Comparison of ENCODE assay signal across 10 cellular contexts in genomic region chr16:30053376-30054015, GRCh38. TPM values are rescaled to one million over a fixed set of nuclear protein-coding genes. Genes with fewer than 3 reads are reported as not detected.
DNase-seq lines count a peak whose midpoint lies in the region; ATAC-seq, FAIRE-seq and TF ChIP-seq lines count a peak whose summit lies in the region.
"Had no signal": no experiment of that assay in that cellular context is flagged by ENCODE, and none has a peak within 500 bp of the region (broad histone marks: within the 10 kb centered on the region; RNA-seq: fewer than 3 reads in every experiment).

No MANE protein-coding gene starts in this region.

- H3K9ac ChIP-seq in HUES64 (ENCODE audit: low read depth, low read length) (peak overlapping the region; percentile 33; the same call in 1 of the 2 replicates), keratinocyte (ENCODE audit: control insufficient read depth, extremely low read depth, insufficient read depth, low read length) (peak overlapping the region; percentile 67), subcutaneous abdominal adipose tissue (ENCODE audit: low read length in 5 of 5) (peak overlapping the region in 3 of 5 donors; percentile 67 to 72 (median 71))

- intact Hi-C loops in ascending aorta (cut with DNase I), result loop anchor here (1.0 to 5.0 kb wide), 4 partner anchors 12 to 69 kb away; partner anchors contain the start of genes ALDOA, HIRIP3, INO80E and MAPK3

- dilution Hi-C loops in keratinocyte (cut with MboI; ENCODE audit: extremely low pct_ligation_motif_present, low sequenced_read_pairs), result no loop called here

- H3K27me3 ChIP-seq in HUES64 (ENCODE audit: insufficient read depth, low read length) (no peaks in the 10 kb centered on the region), ascending aorta (no peaks in the 10 kb centered on the region), keratinocyte (ENCODE audit: control insufficient read depth, extremely low read depth, insufficient read depth, low read length) (no peaks in the 10 kb centered on the region), subcutaneous abdominal adipose tissue (ENCODE audit: control insufficient read depth in 5 of 5, insufficient read depth in 4 of 5, low read length in 5 of 5) (no peaks in the 10 kb centered on the region)

- H3K27ac ChIP-seq in HUES64 (ENCODE audit: low read depth, low read length) (no peak overlapping the region), ascending aorta (peak overlapping the region; percentile 41 to 59), keratinocyte (ENCODE audit: control insufficient read depth, insufficient read depth, low read length) (peak overlapping the region; percentile 69), subcutaneous abdominal adipose tissue (ENCODE audit: low read depth, low read length) (peak overlapping the region; percentile 54)

- H3K4me3 ChIP-seq in HUES64 (ENCODE audit: low read length) (peak overlapping the region; percentile 67), ascending aorta (peak overlapping the region; percentile 79 to 88), keratinocyte (ENCODE audit: control insufficient read depth in 2 of 3, extremely low read depth in 1 of 3, insufficient read depth in 2 of 3, low read depth in 1 of 3, low read length in 3 of 3) (peak overlapping the region; percentile 72 to 92 (median 81)), subcutaneous abdominal adipose tissue (ENCODE audit: low read depth in 1 of 5, low read length in 5 of 5) (peak overlapping the region; percentile 73 to 86 (median 76))

- DNase-seq in ELF-1 (ENCODE audit: low read depth, low spot score) (peak; percentile 61), ascending aorta (ENCODE audit: low spot score in 2 of 2) (no peak), keratinocyte (ENCODE audit: low read depth, low spot score) (no peak), NCI-H524 treated with DMSO at 0.1 percent for 48 hours (lab: John Stamatoyannopoulos, UW) (no peak), ureter (ENCODE audit: low spot score) (no peak)

- peak overlapping the region; percentile 99 for H3K4me2 ChIP-seq in keratinocyte (ENCODE audit: control insufficient read depth, extremely low read depth, insufficient read depth, low read depth, low read length)

- no peak for ATAC-seq in GM19452 (IDR thresholded peaks at IDR 0.05; ENCODE audit: unreplicated experiment)

- H3K9me3 ChIP-seq in HUES64 (ENCODE audit: insufficient read depth, low read depth, low read length) (no peaks in the 10 kb centered on the region), ascending aorta (no peaks in the 10 kb centered on the region), keratinocyte (ENCODE audit: control insufficient read depth, low read depth, low read length) (no peaks in the 10 kb centered on the region), subcutaneous abdominal adipose tissue (ENCODE audit: control insufficient read depth in 5 of 5, low read length in 5 of 5) (no peaks in the 10 kb centered on the region)

- TF ChIP-seq CTCF in ascending aorta (IDR thresholded peaks at IDR 0.05) (no peak), keratinocyte (optimal IDR thresholded peaks at IDR 0.05 in 1 of 3, IDR thresholded peaks at IDR 0.05 in 1 of 3, conservative IDR thresholded peaks at IDR 0.05 in 1 of 3; ENCODE audit: extremely low read depth in 1 of 3, insufficient read depth in 2 of 3, low read length in 3 of 3) (no peak)

- no peaks in the 10 kb centered on the region for H4K20me1 ChIP-seq in keratinocyte (ENCODE audit: control insufficient read depth, extremely low read depth, insufficient read depth, low read length)

- H3K36me3 ChIP-seq in HUES64 (ENCODE audit: insufficient read depth, low read length) (no peaks in the 10 kb centered on the region), ascending aorta (no peaks in the 10 kb centered on the region), keratinocyte (ENCODE audit: control insufficient read depth in 2 of 2, extremely low read depth in 1 of 2, insufficient read depth in 2 of 2, low read length in 2 of 2) (peaks cover 0 to 4% of the 10 kb centered on the region in 2 experiments), subcutaneous abdominal adipose tissue (ENCODE audit: control insufficient read depth in 5 of 5, insufficient read depth in 5 of 5, low read length in 5 of 5) (no peaks in the 10 kb centered on the region)

- FAIRE-seq in keratinocyte (lab: Jason Lieb, UNC), result no peak

- H3K4me1 ChIP-seq in HUES64 (ENCODE audit: insufficient read depth, low read length), result no peaks in the 10 kb centered on the region; the same call in 1 of the 2 replicates
- peaks cover 0 to 12% of the 10 kb centered on the region in 2 donors for H3K4me1 ChIP-seq in ascending aorta
- H3K4me1 ChIP-seq in keratinocyte (ENCODE audit: control insufficient read depth, extremely low read depth, insufficient read depth, low read length), result peaks cover 30% of the 10 kb centered on the region
- H3K4me1 ChIP-seq in subcutaneous abdominal adipose tissue (ENCODE audit: control insufficient read depth in 5 of 5, insufficient read depth in 5 of 5, low read length in 5 of 5), result peaks cover 0 to 20% (median 11%) of the 10 kb centered on the region in 5 donors

- 16% methylated on average over 19 of the region's 19 CpGs for WGBS in HUES64

- H2AFZ ChIP-seq in keratinocyte (ENCODE audit: control insufficient read depth, low read length), result peak overlapping the region; percentile 69

- peaks cover 2% of the 10 kb centered on the region for H3K79me2 ChIP-seq in keratinocyte (ENCODE audit: control insufficient read depth, insufficient read depth, low read length)

- no peaks in the 10 kb centered on the region for H3K9me1 ChIP-seq in keratinocyte (ENCODE audit: control insufficient read depth, extremely low read depth, insufficient read depth, low read length)

RNA-seq across cellular contexts. Expression of gene ALDOA, which starts 12.1 kb away (rescaled TPM):
- 882 TPM for polyA plus RNA-seq in HUES64 (2013, experiment 1 of 2)
- polyA plus RNA-seq in HUES64 (2013, experiment 2 of 2), result 957 TPM
- total RNA-seq in ascending aorta (1,202 TPM), ureter (1,279 TPM)
- 740 to 1,250 TPM (median 800 TPM) in 3 replicates for polyA plus RNA-seq in keratinocyte
- 1,790 TPM for polyA plus RNA-seq in keratinocyte (2011; ENCODE audit: low read depth)
- 996 and 1,617 TPM in 2 replicates for polyA plus RNA-seq in keratinocyte (2011; cell fraction: cytosol; rRNA removed)
- polyA plus RNA-seq in keratinocyte (2011; cell fraction: nucleus; rRNA removed), result 581 and 686 TPM in 2 replicates
- polyA plus RNA-seq in keratinocyte (2012; ENCODE audit: low replicate concordance), result 1,357 and 1,695 TPM in 2 replicates
- polyA minus RNA-seq in keratinocyte, result 1,099 to 2,593 TPM (median 1,237 TPM) in 3 replicates
- 2,380 TPM for polyA minus RNA-seq in keratinocyte (2011; cell fraction: cytosol; rRNA and poly(A)+ RNA removed)
- 410 and 424 TPM in 2 replicates for polyA minus RNA-seq in keratinocyte (2011; cell fraction: nucleus; rRNA and poly(A)+ RNA removed)

RNA-seq across cellular contexts. Expression of gene PPP4C, which starts 22.3 kb away (rescaled TPM):
- 123 TPM for polyA plus RNA-seq in HUES64 (2013, experiment 1 of 2)
- polyA plus RNA-seq in HUES64 (2013, experiment 2 of 2), result 122 TPM
- 50.7 TPM for total RNA-seq in ascending aorta
- polyA plus RNA-seq in keratinocyte, result 124 to 188 TPM (median 167 TPM) in 3 replicates
- polyA plus RNA-seq in keratinocyte (2011; ENCODE audit: low read depth), result 101 TPM
- polyA plus RNA-seq in keratinocyte (2011; cell fraction: cytosol; rRNA removed), result 113 and 148 TPM in 2 replicates
- polyA plus RNA-seq in keratinocyte (2011; cell fraction: nucleus; rRNA removed), result 120 and 128 TPM in 2 replicates
- polyA plus RNA-seq in keratinocyte (2012; ENCODE audit: low replicate concordance), result 113 and 135 TPM in 2 replicates
- polyA minus RNA-seq in keratinocyte, result 294 to 472 TPM (median 388 TPM) in 3 replicates
- 300 TPM for polyA minus RNA-seq in keratinocyte (2011; cell fraction: cytosol; rRNA and poly(A)+ RNA removed)
- 58.5 and 62.4 TPM in 2 replicates for polyA minus RNA-seq in keratinocyte (2011; cell fraction: nucleus; rRNA and poly(A)+ RNA removed)
- 88.9 TPM for total RNA-seq in ureter

RNA-seq across cellular contexts. Expression of gene TLCD3B, which starts 22.4 kb away (rescaled TPM):
- polyA plus RNA-seq in HUES64 (2013, experiment 1 of 2), result 16.0 TPM
- 20.7 TPM for polyA plus RNA-seq in HUES64 (2013, experiment 2 of 2)
- total RNA-seq in ascending aorta (not detected), ureter (not detected)
- 0.08 TPM in 1 of 3 replicates, not detected in the others for polyA plus RNA-seq in keratinocyte
- polyA plus RNA-seq in keratinocyte (2011; ENCODE audit: low read depth), result not detected
- not detected in 2 replicates for polyA plus RNA-seq in keratinocyte (2011; cell fraction: cytosol; rRNA removed)
- not detected in 2 replicates for polyA plus RNA-seq in keratinocyte (2011; cell fraction: nucleus; rRNA removed)
- polyA plus RNA-seq in keratinocyte (2012; ENCODE audit: low replicate concordance), result not detected in 2 replicates
- polyA minus RNA-seq in keratinocyte, result not detected in 3 replicates
- polyA minus RNA-seq in keratinocyte (2011; cell fraction: cytosol; rRNA and poly(A)+ RNA removed), result not detected
- polyA minus RNA-seq in keratinocyte (2011; cell fraction: nucleus; rRNA and poly(A)+ RNA removed), result not detected in 2 replicates
- total RNA-seq: subcutaneous adipose tissue had no signal

RNA-seq across cellular contexts. Expression of gene C16orf92, which starts 30.5 kb away (rescaled TPM):
- not detected for polyA plus RNA-seq in HUES64 (2013, experiment 1 of 2)
- polyA plus RNA-seq in HUES64 (2013, experiment 2 of 2), result not detected
- total RNA-seq in ascending aorta, result not detected
- polyA plus RNA-seq in keratinocyte, result not detected in 3 replicates
- not detected for polyA plus RNA-seq in keratinocyte (2011; ENCODE audit: low read depth)
- polyA plus RNA-seq in keratinocyte (2011; cell fraction: cytosol; rRNA removed), result not detected in 2 replicates
- not detected in 2 replicates for polyA plus RNA-seq in keratinocyte (2011; cell fraction: nucleus; rRNA removed)
- polyA plus RNA-seq in keratinocyte (2012; ENCODE audit: low replicate concordance), result not detected in 2 replicates
- not detected in 3 replicates for polyA minus RNA-seq in keratinocyte
- polyA minus RNA-seq in keratinocyte (2011; cell fraction: cytosol; rRNA and poly(A)+ RNA removed), result not detected
- polyA minus RNA-seq in keratinocyte (2011; cell fraction: nucleus; rRNA and poly(A)+ RNA removed), result not detected in 2 replicates
- not detected for total RNA-seq in ureter
- total RNA-seq: activated CD8-positive, alpha-beta memory T cell treated with anti-CD3 and anti-CD28 coated beads for 36 hours; subcutaneous adipose tissue had no signal

RNA-seq across cellular contexts. Expression of gene TBX6, which starts 38.2 kb away (rescaled TPM):
- polyA plus RNA-seq in HUES64 (2013, experiment 1 of 2), result 3.1 TPM
- polyA plus RNA-seq in HUES64 (2013, experiment 2 of 2), result 3.2 TPM
- total RNA-seq in ascending aorta, result 0.75 TPM
- 0.06 to 0.18 TPM (median 0.18 TPM) in 3 replicates for polyA plus RNA-seq in keratinocyte
- polyA plus RNA-seq in keratinocyte (2011; ENCODE audit: low read depth), result 0.77 TPM
- 0.04 and 0.16 TPM in 2 replicates for polyA plus RNA-seq in keratinocyte (2011; cell fraction: cytosol; rRNA removed)
- polyA plus RNA-seq in keratinocyte (2011; cell fraction: nucleus; rRNA removed), result 0.32 and 0.61 TPM in 2 replicates
- 0.31 and 0.71 TPM in 2 replicates for polyA plus RNA-seq in keratinocyte (2012; ENCODE audit: low replicate concordance)
- 0.13 TPM in 1 of 3 replicates, not detected in the others for polyA minus RNA-seq in keratinocyte
- polyA minus RNA-seq in keratinocyte (2011; cell fraction: cytosol; rRNA and poly(A)+ RNA removed), result not detected
- not detected in 2 replicates for polyA minus RNA-seq in keratinocyte (2011; cell fraction: nucleus; rRNA and poly(A)+ RNA removed)
- 8.9 TPM for total RNA-seq in ureter
